Comparison of ENCODE assay signal across 8 cellular contexts in genomic region chr9:137168575-137168906, GRCh38. TPM values are rescaled to one million over a fixed set of nuclear protein-coding genes. Genes with fewer than 3 reads are reported as not detected.
DNase-seq lines count a peak whose midpoint lies in the region; ATAC-seq and TF ChIP-seq lines count a peak whose summit lies in the region.

No MANE protein-coding gene starts in this region.

- H3K4me1 ChIP-seq in ES-I3 (ENCODE audit: insufficient read depth, low read length) (no peaks in the 10 kb centered on the region), NT2/D1 (ENCODE audit: insufficient read depth, insufficient read length) (peaks cover 31% of the 10 kb centered on the region), prostate gland (replicated peaks) (peaks cover 37% of the 10 kb centered on the region)

- intact Hi-C loops in prostate gland (cut with DNase I) = no loop called here

- TF ChIP-seq CTCF in epithelial cell of proximal tubule (conservative IDR thresholded peaks at IDR 0.05; ENCODE audit: low read depth, low read length) = no peak
- no peak for TF ChIP-seq CTCF in prostate gland (IDR thresholded peaks at IDR 0.05)

- H3K9ac ChIP-seq in ES-I3 (ENCODE audit: low read depth, low read length) = peak overlapping the region; percentile 29; the same call in 1 of the 2 replicates
- peak overlapping the region; percentile 85 for H3K9ac ChIP-seq in NT2/D1 (ENCODE audit: insufficient read length, low read depth)

- WGBS in prostate gland = 0% methylated on average over 29 of the region's 35 CpGs

- H3K9me3 ChIP-seq in ES-I3 (ENCODE audit: control insufficient read depth, insufficient read depth, low read length) = no peaks in the 10 kb centered on the region
- no peaks in the 10 kb centered on the region for H3K9me3 ChIP-seq in NT2/D1 (ENCODE audit: insufficient read depth, low read length)
- no peaks in the 10 kb centered on the region for H3K9me3 ChIP-seq in prostate gland
- H3K9me3 ChIP-seq in MG63 = no peaks in the 10 kb centered on the region

- H3K36me3 ChIP-seq in ES-I3 (ENCODE audit: insufficient read depth, low read length) = no peaks in the 10 kb centered on the region
- no peaks in the 10 kb centered on the region for H3K36me3 ChIP-seq in NT2/D1 (ENCODE audit: insufficient read depth, insufficient read length, low read length)
- H3K36me3 ChIP-seq in prostate gland = no peaks in the 10 kb centered on the region
- H3K36me3 ChIP-seq in MG63 = no peaks in the 10 kb centered on the region

- DNase-seq in NT2/D1 (ENCODE audit: low read depth, low spot score) = no peak
- no peak for DNase-seq in epithelial cell of proximal tubule (ENCODE audit: low read depth)
- DNase-seq in prostate gland (ENCODE audit: low spot score) = no peak
- DNase-seq in stimulated activated CD4-positive, alpha-beta T cell treated with anti-CD3 and anti-CD28 coated beads, Interleukin-4, amount 100 ng/mL, for 1 hour = no peak
- no peak for DNase-seq in MG63

- peak overlapping the region; percentile 26 to 79 for H3K27ac ChIP-seq in prostate gland

- H3K4me3 ChIP-seq in NT2/D1 (ENCODE audit: insufficient read length, low read depth) (peak overlapping the region; percentile 60), epithelial cell of proximal tubule (ENCODE audit: low read depth, low read length) (peak overlapping the region; percentile 23), prostate gland (peak overlapping the region; percentile 40 to 58), MG63 (no peak overlapping the region; the same call in 1 of the 2 replicates)

- ATAC-seq in HG03571 (IDR thresholded peaks at IDR 0.05; ENCODE audit: unreplicated experiment) = no peak
- no peak for ATAC-seq in HG03432 (IDR thresholded peaks at IDR 0.05; ENCODE audit: unreplicated experiment)

- H3K27me3 ChIP-seq in NT2/D1 (ENCODE audit: insufficient read depth, insufficient read length) (peaks cover 84% of the 10 kb centered on the region), prostate gland (replicated peaks; ENCODE audit: insufficient read depth) (peaks cover 3% of the 10 kb centered on the region), MG63 (peaks cover 32% of the 10 kb centered on the region)

- no peak for TF ChIP-seq POLR2A in prostate gland (IDR thresholded peaks at IDR 0.05)

RNA-seq across cellular contexts. Expression of gene LRRC26, which starts 1.3 kb away (rescaled TPM):
- total RNA-seq in epithelial cell of proximal tubule = not detected in 2 replicates
- total RNA-seq in prostate gland = 100 to 1,000 TPM; 183 to 582 TPM
- not detected in 2 replicates for total RNA-seq in MG63 (2014; rRNA removed; shearing (Covaris generic); ENCODE audit: low replicate concordance)

RNA-seq across cellular contexts. Expression of gene TMEM210, which starts 3.3 kb away (rescaled TPM):
- total RNA-seq in epithelial cell of proximal tubule = not detected in 2 replicates
- 1 to 10 TPM in 1 of 2 donors, not detected in 1; 3.1 TPM for total RNA-seq in prostate gland
- not detected in 2 replicates for total RNA-seq in MG63 (2014; rRNA removed; shearing (Covaris generic); ENCODE audit: low replicate concordance)

RNA-seq across cellular contexts. Expression of gene ANAPC2, which starts 19.8 kb away (rescaled TPM):
- 16.7 TPM in 2 replicates for total RNA-seq in epithelial cell of proximal tubule
- total RNA-seq in prostate gland = 10 to 100 TPM; 32.5 to 64.5 TPM
- 31.1 and 34.6 TPM in 2 replicates for total RNA-seq in MG63 (2014; rRNA removed; shearing (Covaris generic); ENCODE audit: low replicate concordance)

RNA-seq across cellular contexts. Expression of gene SSNA1, which starts 19.9 kb away (rescaled TPM):
- 139 and 185 TPM in 2 replicates for total RNA-seq in epithelial cell of proximal tubule
- total RNA-seq in prostate gland = 100 to 1,000 TPM; 114 to 124 TPM
- 161 and 267 TPM in 2 replicates for total RNA-seq in MG63 (2014; rRNA removed; shearing (Covaris generic); ENCODE audit: low replicate concordance)

RNA-seq across cellular contexts. Expression of gene GRIN1, which starts 29.6 kb away (rescaled TPM):
- not detected in 2 replicates for total RNA-seq in epithelial cell of proximal tubule
- 1 to 10 TPM in 1 of 2 donors, under 1 TPM in 1; 0.59 to 1.8 TPM for total RNA-seq in prostate gland
- total RNA-seq in MG63 (2014; rRNA removed; shearing (Covaris generic); ENCODE audit: low replicate concordance) = not detected in 2 replicates

Comparison
In these comparisons a context has a peak if more than half of its experiments do, and no peak if none do; other contexts are left out.
1. RNA of gene LRRC26, which starts 1.3 kb away (total RNA-seq): 183 to 582 TPM in prostate gland; not detected in epithelial cell of proximal tubule and not detected in MG63; every median in the first group is over 100 times any median in the second.